In genomic region chr1:54406339-54407181, GRCh38 we compare ENCODE assay signal across 8 cellular contexts. TPM values are rescaled to one million over a fixed set of nuclear protein-coding genes. Genes with fewer than 3 reads are reported as not detected.
DNase-seq lines count a peak whose midpoint lies in the region; ATAC-seq and TF ChIP-seq lines count a peak whose summit lies in the region.

TSS of gene SSBP3 (minus strand) at chr1:54406394.

- H3F3A ChIP-seq in PC-3 (ENCODE audit: low read length, unreplicated experiment) = peaks cover 5% of the 10 kb centered on the region

- peak within 1 kb of the TSS; percentile 89 for H3K27ac ChIP-seq in PC-3 (ENCODE audit: low read length)

- TF ChIP-seq EP300 in Ishikawa (IDR thresholded peaks at IDR 0.05; ENCODE audit: borderline replicate concordance) = peak; percentile 34; the same call in 1 of the 2 replicates

- H3K9me2 ChIP-seq in PC-3 (replicated peaks; ENCODE audit: low read length) = no peaks in the 10 kb centered on the region

- CTCF ChIA-PET in PC-3 (lab: Charles Lee) = interaction anchor here (0.5 to 2.3 kb wide), 8 partner anchors 80 to 538 kb away, joined by 3 to 26 read pairs (median 6); no protein-coding TSS in a partner anchor

- ATAC-seq in GM21528 (IDR thresholded peaks at IDR 0.05; ENCODE audit: low FRiP score, unreplicated experiment) = peak; percentile 81
- ATAC-seq in PC-3 = peak; percentile 76
- ATAC-seq in activated T-cell treated with anti-CD3 and anti-CD28 coated beads, Interleukin-2, amount 50 U/mL, for 4 hours = peak; percentile 92 to 93
- ATAC-seq in esophagus mucosa = peak; percentile 93

- peaks cover 8% of the 10 kb centered on the region; the same call in 1 of the 2 replicates for H4K20me1 ChIP-seq in PC-3 (ENCODE audit: low read length)

- peaks cover 16% of the 10 kb centered on the region for H3K79me2 ChIP-seq in PC-3 (ENCODE audit: low read length)

- no peak for TF ChIP-seq CTCF in PC-3 (conservative IDR thresholded peaks at IDR 0.05; ENCODE audit: low read depth, low read length)

- POLR2A ChIA-PET in PC-3 (lab: Charles Lee; ENCODE audit: unreplicated experiment) = interaction anchor here (0.6 to 1.0 kb wide), 4 partner anchors 15 to 348 kb away, joined by 3 to 42 read pairs (median 14); partner anchors contain the start of genes CYB5RL and MRPL37

- no peak for TF ChIP-seq RAD21 in Ishikawa (IDR thresholded peaks at IDR 0.05; ENCODE audit: low read depth)

- DNase-seq in DMS 273 (lab: John Stamatoyannopoulos, UW; ENCODE audit: unreplicated experiment) (peak; percentile 97), PC-3 (peak; percentile 95), myocyte (ENCODE audit: low read depth) (peak; percentile 95)
- DNase-seq in activated T-cell treated with anti-CD3 and anti-CD28 coated beads, Interleukin-2, amount 50 U/mL, for 4 hours = peak; percentile 86
- DNase-seq in stimulated activated CD8-positive, alpha-beta memory T cell treated with anti-CD3 and anti-CD28 coated beads, Interleukin-7, amount 100 ng/mL, for 48 hours (ENCODE audit: extremely low read depth in 1 of 2, low read depth in 1 of 2) = peak; percentile 80 to 89

- peaks cover 38% of the 10 kb centered on the region for H3K4me1 ChIP-seq in PC-3 (ENCODE audit: insufficient read depth, low read length)

- no peaks in the 10 kb centered on the region for H3K9me3 ChIP-seq in PC-3 (ENCODE audit: low read length)

- peaks cover 13% of the 10 kb centered on the region for H3K36me3 Mint-ChIP-seq in activated T-cell treated with anti-CD3 and anti-CD28 coated beads, Interleukin-2, amount 50 U/mL, for 4 hours (ENCODE audit: insufficient read depth)

- H3K4me3 Mint-ChIP-seq in activated T-cell treated with anti-CD3 and anti-CD28 coated beads, Interleukin-2, amount 50 U/mL, for 4 hours = peak within 1 kb of the TSS; percentile 88

- peak within 1 kb of the TSS; percentile 96 for H3K4me2 ChIP-seq in PC-3 (ENCODE audit: low read length)

- peak within 1 kb of the TSS; percentile 86 for H3K4me3 ChIP-seq in PC-3 (ENCODE audit: low read length)

- peaks cover 55% of the 10 kb centered on the region for H3K4me1 Mint-ChIP-seq in activated T-cell treated with anti-CD3 and anti-CD28 coated beads, Interleukin-2, amount 50 U/mL, for 4 hours (ENCODE audit: low read depth)

- intact Hi-C loops in PC-3 (cut with micrococcal nuclease) = loop anchor here (1.0 to 10.0 kb wide), 7 partner anchors 39 to 1079 kb away; partner anchors contain the start of genes CYB5RL, LRP8 and MRPL37

- H2AFZ ChIP-seq in PC-3 (ENCODE audit: low read length) = peak within 1 kb of the TSS; percentile 93

- no peaks in the 10 kb centered on the region; the same call in 1 of the 2 replicates for H3K36me3 ChIP-seq in PC-3 (ENCODE audit: low read depth, low read length)

- no peaks in the 10 kb centered on the region for H3K27me3 ChIP-seq in PC-3 (ENCODE audit: low read length)

- BruUV-seq in PC-3 (replicated peaks; lab: Mats Ljungman, UMichigan) = no TSS peak

- peak within 1 kb of the TSS; percentile 49; the same call in 1 of the 2 replicates for H3K9ac ChIP-seq in PC-3 (ENCODE audit: low read length)

- H3K27me3 Mint-ChIP-seq in activated T-cell treated with anti-CD3 and anti-CD28 coated beads, Interleukin-2, amount 50 U/mL, for 4 hours (ENCODE audit: low read depth) = no peaks in the 10 kb centered on the region

- H3K9me3 Mint-ChIP-seq in activated T-cell treated with anti-CD3 and anti-CD28 coated beads, Interleukin-2, amount 50 U/mL, for 4 hours = no peaks in the 10 kb centered on the region

TF ChIP-seq in Ishikawa, 13 proteins besides CTCF, POLR2A, EP300 and RAD21:
- TF ChIP-seq TCF12 (IDR thresholded peaks at IDR 0.05; ENCODE audit: low read depth) = no peak
- TF ChIP-seq CREB1 (IDR thresholded peaks at IDR 0.05; ENCODE audit: low read depth) = no peak
- peak; percentile 100 for TF ChIP-seq ZBTB7A (IDR thresholded peaks at IDR 0.05; ENCODE audit: low read depth)
- no peak for TF ChIP-seq MAX (IDR thresholded peaks at IDR 0.05)
- TF ChIP-seq TEAD4 (IDR thresholded peaks at IDR 0.05) = no peak
- peak; percentile 38; the same call in 1 of the 2 replicates for TF ChIP-seq TAF1 (IDR thresholded peaks at IDR 0.05; ENCODE audit: low read depth)

RNA-seq across cellular contexts. Expression of gene SSBP3, which starts in this region (rescaled TPM):
- 13.0 and 15.0 TPM in 2 replicates for total RNA-seq in PC-3 (2014; rRNA removed)
- 10 to 100 TPM; 36.2 to 39.1 (median 37.5) TPM for total RNA-seq in activated T-cell treated with anti-CD3 and anti-CD28 coated beads, Interleukin-2, amount 50 U/mL, for 4 hours
- total RNA-seq in esophagus mucosa = 39.3 TPM
- total RNA-seq in myocyte = 15.3 and 21.8 TPM in 2 replicates
- 47.8 TPM for polyA plus RNA-seq in myocyte (2012)

Comparison
In these comparisons a context has a peak if more than half of its experiments do, and no peak if none do; other contexts are left out.
1. Peak in every context shown above with its lines: DNase-seq, ATAC-seq, H3K4me3 ChIP-seq and H3K27ac ChIP-seq.